ENCODE assay signal across 1 cellular context in the genomic region with DNA sequence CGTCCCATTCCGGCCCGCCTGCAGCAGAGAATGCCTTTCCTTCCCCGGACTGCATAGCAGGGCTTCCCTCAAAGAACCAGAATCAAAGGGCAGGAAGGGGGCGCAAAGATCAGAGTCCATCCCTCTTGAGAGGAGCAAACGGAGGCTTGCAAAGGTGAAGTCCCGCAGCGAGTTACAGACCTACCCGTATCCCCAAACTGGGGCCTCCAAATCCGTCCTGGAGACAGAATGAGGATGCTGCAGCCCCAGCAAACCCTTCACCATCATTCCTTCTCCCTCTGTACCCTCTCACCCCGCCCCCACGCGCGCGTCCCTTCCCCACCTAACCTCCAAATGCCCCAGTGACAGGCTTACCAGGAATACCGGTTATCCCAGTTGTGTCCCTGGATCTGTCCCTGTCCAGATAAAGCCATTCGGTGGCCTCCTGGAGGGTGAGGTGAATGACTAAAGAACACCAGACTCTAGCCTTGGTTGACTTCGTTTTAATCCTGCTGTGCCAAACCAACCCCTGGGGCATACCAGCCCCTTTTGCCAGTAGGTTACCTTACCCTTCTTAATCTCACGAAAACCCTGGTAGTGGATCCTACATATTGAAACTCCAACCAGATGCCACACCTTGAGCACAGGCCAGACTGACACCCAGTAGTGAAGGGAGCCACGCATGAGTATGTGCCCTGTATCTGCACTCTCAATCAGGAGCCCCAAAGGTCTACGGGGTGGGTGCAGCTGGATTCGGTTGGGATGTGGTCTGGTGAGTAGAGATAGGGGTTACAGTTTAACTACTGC.
TF ChIP-seq lines count a peak whose summit lies in the region.

No MANE protein-coding gene starts in this region.

TF ChIP-seq in HepG2, 621 proteins besides CTCF, POLR2A, EP300 and RAD21 (continued from another document and continues in another):
- TF ChIP-seq, protein P1, sequence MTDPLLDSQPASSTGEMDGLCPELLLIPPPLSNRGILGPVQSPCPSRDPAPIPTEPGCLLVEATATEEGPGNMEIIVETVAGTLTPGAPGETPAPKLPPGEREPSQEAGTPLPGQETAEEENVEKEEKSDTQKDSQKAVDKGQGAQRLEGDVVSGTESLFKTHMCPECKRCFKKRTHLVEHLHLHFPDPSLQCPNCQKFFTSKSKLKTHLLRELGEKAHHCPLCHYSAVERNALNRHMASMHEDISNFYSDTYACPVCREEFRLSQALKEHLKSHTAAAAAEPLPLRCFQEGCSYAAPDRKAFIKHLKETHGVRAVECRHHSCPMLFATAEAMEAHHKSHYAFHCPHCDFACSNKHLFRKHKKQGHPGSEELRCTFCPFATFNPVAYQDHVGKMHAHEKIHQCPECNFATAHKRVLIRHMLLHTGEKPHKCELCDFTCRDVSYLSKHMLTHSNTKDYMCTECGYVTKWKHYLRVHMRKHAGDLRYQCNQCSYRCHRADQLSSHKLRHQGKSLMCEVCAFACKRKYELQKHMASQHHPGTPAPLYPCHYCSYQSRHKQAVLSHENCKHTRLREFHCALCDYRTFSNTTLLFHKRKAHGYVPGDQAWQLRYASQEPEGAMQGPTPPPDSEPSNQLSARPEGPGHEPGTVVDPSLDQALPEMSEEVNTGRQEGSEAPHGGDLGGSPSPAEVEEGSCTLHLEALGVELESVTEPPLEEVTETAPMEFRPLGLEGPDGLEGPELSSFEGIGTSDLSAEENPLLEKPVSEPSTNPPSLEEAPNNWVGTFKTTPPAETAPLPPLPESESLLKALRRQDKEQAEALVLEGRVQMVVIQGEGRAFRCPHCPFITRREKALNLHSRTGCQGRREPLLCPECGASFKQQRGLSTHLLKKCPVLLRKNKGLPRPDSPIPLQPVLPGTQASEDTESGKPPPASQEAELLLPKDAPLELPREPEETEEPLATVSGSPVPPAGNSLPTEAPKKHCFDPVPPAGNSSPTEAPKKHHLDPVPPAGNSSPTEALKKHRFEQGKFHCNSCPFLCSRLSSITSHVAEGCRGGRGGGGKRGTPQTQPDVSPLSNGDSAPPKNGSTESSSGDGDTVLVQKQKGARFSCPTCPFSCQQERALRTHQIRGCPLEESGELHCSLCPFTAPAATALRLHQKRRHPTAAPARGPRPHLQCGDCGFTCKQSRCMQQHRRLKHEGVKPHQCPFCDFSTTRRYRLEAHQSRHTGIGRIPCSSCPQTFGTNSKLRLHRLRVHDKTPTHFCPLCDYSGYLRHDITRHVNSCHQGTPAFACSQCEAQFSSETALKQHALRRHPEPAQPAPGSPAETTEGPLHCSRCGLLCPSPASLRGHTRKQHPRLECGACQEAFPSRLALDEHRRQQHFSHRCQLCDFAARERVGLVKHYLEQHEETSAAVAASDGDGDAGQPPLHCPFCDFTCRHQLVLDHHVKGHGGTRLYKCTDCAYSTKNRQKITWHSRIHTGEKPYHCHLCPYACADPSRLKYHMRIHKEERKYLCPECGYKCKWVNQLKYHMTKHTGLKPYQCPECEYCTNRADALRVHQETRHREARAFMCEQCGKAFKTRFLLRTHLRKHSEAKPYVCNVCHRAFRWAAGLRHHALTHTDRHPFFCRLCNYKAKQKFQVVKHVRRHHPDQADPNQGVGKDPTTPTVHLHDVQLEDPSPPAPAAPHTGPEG (CRISPR knock-in tag; IDR thresholded peaks at IDR 0.05): no peak
- TF ChIP-seq ZNF547 (CRISPR knock-in tag; IDR thresholded peaks at IDR 0.05) (no peak), ZNF180 (CRISPR knock-in tag; IDR thresholded peaks at IDR 0.05; ENCODE audit: borderline replicate concordance, low read depth) (no peak), MEF2D (CRISPR knock-in tag; IDR thresholded peaks at IDR 0.05) (no peak), TCF7 (IDR thresholded peaks at IDR 0.05; ENCODE audit: low read depth) (peak; percentile 41; the same call in 1 of the 2 replicates), ZNF33B (CRISPR knock-in tag; IDR thresholded peaks at IDR 0.05) (0 out of 2 replicates have a peak, but pooled peaks have one; percentile 62), NCOA5 (CRISPR knock-in tag; IDR thresholded peaks at IDR 0.05) (no peak), EEA1 (CRISPR knock-in tag; IDR thresholded peaks at IDR 0.05; ENCODE audit: borderline replicate concordance) (no peak), NAIF1 (CRISPR knock-in tag; IDR thresholded peaks at IDR 0.05; ENCODE audit: borderline replicate concordance) (peak; percentile 75; the same call in 1 of the 2 replicates), NPAS2 (CRISPR knock-in tag; IDR thresholded peaks at IDR 0.05; ENCODE audit: borderline replicate concordance) (no peak), ZNF382 (CRISPR knock-in tag; IDR thresholded peaks at IDR 0.05; ENCODE audit: borderline replicate concordance) (no peak), ZNF841 (CRISPR knock-in tag; IDR thresholded peaks at IDR 0.05; ENCODE audit: borderline replicate concordance) (0 out of 2 replicates have a peak, but pooled peaks have one; percentile 5), ZNF350 (CRISPR knock-in tag; IDR thresholded peaks at IDR 0.05; ENCODE audit: borderline replicate concordance, low read depth) (no peak), ZNF761 (CRISPR knock-in tag; conservative IDR thresholded peaks at IDR 0.05) (0 out of 2 replicates have a peak, but pooled peaks have one; percentile 2), REXO4 (CRISPR knock-in tag; IDR thresholded peaks at IDR 0.05; ENCODE audit: borderline replicate concordance) (no peak), SP5 (CRISPR knock-in tag; IDR thresholded peaks at IDR 0.05; ENCODE audit: borderline replicate concordance, low read depth) (no peak), FIP1L1 (IDR thresholded peaks at IDR 0.05; ENCODE audit: borderline replicate concordance, insufficient read depth, low read depth, low read length) (no peak), MTF1 (CRISPR knock-in tag; IDR thresholded peaks at IDR 0.05) (no peak), ZNF44 (CRISPR knock-in tag; IDR thresholded peaks at IDR 0.05) (0 out of 2 replicates have a peak, but pooled peaks have one; percentile 71), ISL2 (CRISPR knock-in tag; IDR thresholded peaks at IDR 0.05) (0 out of 2 replicates have a peak, but pooled peaks have one; percentile 13), CENPX (CRISPR knock-in tag; IDR thresholded peaks at IDR 0.05) (no peak), SNAI1 (CRISPR knock-in tag; IDR thresholded peaks at IDR 0.05; ENCODE audit: borderline replicate concordance) (no peak), ZNF709 (CRISPR knock-in tag; IDR thresholded peaks at IDR 0.05) (no peak), HOXA9 (CRISPR knock-in tag; IDR thresholded peaks at IDR 0.05; ENCODE audit: borderline replicate concordance) (no peak), ZSCAN31 (CRISPR knock-in tag; IDR thresholded peaks at IDR 0.05; ENCODE audit: low read depth) (no peak; the same call in 1 of the 2 replicates), ZNF598 (CRISPR knock-in tag; IDR thresholded peaks at IDR 0.05; ENCODE audit: borderline replicate concordance) (no peak), ZNF224 (CRISPR knock-in tag; IDR thresholded peaks at IDR 0.05) (no peak), MBNL3 (CRISPR knock-in tag; conservative IDR thresholded peaks at IDR 0.05) (no peak)
- TF ChIP-seq, protein P2, sequence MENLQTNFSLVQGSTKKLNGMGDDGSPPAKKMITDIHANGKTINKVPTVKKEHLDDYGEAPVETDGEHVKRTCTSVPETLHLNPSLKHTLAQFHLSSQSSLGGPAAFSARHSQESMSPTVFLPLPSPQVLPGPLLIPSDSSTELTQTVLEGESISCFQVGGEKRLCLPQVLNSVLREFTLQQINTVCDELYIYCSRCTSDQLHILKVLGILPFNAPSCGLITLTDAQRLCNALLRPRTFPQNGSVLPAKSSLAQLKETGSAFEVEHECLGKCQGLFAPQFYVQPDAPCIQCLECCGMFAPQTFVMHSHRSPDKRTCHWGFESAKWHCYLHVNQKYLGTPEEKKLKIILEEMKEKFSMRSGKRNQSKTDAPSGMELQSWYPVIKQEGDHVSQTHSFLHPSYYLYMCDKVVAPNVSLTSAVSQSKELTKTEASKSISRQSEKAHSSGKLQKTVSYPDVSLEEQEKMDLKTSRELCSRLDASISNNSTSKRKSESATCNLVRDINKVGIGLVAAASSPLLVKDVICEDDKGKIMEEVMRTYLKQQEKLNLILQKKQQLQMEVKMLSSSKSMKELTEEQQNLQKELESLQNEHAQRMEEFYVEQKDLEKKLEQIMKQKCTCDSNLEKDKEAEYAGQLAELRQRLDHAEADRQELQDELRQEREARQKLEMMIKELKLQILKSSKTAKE (CRISPR knock-in tag; IDR thresholded peaks at IDR 0.05; ENCODE audit: borderline replicate concordance): 0 out of 2 replicates have a peak, but pooled peaks have one; percentile 33
- TF ChIP-seq, protein P3, sequence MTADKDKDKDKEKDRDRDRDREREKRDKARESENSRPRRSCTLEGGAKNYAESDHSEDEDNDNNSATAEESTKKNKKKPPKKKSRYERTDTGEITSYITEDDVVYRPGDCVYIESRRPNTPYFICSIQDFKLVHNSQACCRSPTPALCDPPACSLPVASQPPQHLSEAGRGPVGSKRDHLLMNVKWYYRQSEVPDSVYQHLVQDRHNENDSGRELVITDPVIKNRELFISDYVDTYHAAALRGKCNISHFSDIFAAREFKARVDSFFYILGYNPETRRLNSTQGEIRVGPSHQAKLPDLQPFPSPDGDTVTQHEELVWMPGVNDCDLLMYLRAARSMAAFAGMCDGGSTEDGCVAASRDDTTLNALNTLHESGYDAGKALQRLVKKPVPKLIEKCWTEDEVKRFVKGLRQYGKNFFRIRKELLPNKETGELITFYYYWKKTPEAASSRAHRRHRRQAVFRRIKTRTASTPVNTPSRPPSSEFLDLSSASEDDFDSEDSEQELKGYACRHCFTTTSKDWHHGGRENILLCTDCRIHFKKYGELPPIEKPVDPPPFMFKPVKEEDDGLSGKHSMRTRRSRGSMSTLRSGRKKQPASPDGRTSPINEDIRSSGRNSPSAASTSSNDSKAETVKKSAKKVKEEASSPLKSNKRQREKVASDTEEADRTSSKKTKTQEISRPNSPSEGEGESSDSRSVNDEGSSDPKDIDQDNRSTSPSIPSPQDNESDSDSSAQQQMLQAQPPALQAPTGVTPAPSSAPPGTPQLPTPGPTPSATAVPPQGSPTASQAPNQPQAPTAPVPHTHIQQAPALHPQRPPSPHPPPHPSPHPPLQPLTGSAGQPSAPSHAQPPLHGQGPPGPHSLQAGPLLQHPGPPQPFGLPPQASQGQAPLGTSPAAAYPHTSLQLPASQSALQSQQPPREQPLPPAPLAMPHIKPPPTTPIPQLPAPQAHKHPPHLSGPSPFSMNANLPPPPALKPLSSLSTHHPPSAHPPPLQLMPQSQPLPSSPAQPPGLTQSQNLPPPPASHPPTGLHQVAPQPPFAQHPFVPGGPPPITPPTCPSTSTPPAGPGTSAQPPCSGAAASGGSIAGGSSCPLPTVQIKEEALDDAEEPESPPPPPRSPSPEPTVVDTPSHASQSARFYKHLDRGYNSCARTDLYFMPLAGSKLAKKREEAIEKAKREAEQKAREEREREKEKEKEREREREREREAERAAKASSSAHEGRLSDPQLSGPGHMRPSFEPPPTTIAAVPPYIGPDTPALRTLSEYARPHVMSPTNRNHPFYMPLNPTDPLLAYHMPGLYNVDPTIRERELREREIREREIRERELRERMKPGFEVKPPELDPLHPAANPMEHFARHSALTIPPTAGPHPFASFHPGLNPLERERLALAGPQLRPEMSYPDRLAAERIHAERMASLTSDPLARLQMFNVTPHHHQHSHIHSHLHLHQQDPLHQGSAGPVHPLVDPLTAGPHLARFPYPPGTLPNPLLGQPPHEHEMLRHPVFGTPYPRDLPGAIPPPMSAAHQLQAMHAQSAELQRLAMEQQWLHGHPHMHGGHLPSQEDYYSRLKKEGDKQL (CRISPR knock-in tag; IDR thresholded peaks at IDR 0.05; ENCODE audit: low read depth): no peak
- TF ChIP-seq, protein P4, sequence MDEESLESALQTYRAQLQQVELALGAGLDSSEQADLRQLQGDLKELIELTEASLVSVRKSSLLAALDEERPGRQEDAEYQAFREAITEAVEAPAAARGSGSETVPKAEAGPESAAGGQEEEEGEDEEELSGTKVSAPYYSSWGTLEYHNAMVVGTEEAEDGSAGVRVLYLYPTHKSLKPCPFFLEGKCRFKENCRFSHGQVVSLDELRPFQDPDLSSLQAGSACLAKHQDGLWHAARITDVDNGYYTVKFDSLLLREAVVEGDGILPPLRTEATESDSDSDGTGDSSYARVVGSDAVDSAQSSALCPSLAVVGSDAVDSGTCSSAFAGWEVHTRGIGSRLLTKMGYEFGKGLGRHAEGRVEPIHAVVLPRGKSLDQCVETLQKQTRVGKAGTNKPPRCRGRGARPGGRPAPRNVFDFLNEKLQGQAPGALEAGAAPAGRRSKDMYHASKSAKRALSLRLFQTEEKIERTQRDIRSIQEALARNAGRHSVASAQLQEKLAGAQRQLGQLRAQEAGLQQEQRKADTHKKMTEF (CRISPR knock-in tag; IDR thresholded peaks at IDR 0.05): no peak
- TF ChIP-seq, protein P5, sequence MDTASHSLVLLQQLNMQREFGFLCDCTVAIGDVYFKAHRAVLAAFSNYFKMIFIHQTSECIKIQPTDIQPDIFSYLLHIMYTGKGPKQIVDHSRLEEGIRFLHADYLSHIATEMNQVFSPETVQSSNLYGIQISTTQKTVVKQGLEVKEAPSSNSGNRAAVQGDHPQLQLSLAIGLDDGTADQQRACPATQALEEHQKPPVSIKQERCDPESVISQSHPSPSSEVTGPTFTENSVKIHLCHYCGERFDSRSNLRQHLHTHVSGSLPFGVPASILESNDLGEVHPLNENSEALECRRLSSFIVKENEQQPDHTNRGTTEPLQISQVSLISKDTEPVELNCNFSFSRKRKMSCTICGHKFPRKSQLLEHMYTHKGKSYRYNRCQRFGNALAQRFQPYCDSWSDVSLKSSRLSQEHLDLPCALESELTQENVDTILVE (CRISPR knock-in tag; IDR thresholded peaks at IDR 0.05): no peak
- TF ChIP-seq, protein P6, sequence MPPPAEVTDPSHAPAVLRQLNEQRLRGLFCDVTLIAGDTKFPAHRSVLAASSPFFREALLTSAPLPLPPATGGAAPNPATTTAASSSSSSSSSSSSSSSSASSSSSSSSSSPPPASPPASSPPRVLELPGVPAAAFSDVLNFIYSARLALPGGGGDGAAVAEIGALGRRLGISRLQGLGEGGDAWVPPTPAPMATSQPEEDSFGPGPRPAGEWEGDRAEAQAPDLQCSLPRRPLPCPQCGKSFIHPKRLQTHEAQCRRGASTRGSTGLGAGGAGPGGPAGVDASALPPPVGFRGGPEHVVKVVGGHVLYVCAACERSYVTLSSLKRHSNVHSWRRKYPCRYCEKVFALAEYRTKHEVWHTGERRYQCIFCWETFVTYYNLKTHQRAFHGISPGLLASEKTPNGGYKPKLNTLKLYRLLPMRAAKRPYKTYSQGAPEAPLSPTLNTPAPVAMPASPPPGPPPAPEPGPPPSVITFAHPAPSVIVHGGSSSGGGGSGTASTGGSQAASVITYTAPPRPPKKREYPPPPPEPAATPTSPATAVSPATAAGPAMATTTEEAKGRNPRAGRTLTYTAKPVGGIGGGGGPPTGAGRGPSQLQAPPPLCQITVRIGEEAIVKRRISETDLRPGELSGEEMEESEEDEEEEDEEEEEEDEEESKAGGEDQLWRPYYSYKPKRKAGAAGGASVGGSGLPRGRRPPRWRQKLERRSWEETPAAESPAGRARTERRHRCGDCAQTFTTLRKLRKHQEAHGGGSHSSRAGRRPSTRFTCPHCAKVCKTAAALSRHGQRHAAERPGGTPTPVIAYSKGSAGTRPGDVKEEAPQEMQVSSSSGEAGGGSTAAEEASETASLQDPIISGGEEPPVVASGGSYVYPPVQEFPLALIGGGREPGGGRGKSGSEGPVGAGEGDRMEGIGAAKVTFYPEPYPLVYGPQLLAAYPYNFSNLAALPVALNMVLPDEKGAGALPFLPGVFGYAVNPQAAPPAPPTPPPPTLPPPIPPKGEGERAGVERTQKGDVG (CRISPR knock-in tag; IDR thresholded peaks at IDR 0.05; ENCODE audit: borderline replicate concordance): no peak; the same call in 1 of the 2 replicates
- TF ChIP-seq, protein P7, sequence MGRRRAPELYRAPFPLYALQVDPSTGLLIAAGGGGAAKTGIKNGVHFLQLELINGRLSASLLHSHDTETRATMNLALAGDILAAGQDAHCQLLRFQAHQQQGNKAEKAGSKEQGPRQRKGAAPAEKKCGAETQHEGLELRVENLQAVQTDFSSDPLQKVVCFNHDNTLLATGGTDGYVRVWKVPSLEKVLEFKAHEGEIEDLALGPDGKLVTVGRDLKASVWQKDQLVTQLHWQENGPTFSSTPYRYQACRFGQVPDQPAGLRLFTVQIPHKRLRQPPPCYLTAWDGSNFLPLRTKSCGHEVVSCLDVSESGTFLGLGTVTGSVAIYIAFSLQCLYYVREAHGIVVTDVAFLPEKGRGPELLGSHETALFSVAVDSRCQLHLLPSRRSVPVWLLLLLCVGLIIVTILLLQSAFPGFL (CRISPR knock-in tag; IDR thresholded peaks at IDR 0.05): no peak
